Comparison of ENCODE assay signal across 1 cellular context in the genomic region with DNA sequence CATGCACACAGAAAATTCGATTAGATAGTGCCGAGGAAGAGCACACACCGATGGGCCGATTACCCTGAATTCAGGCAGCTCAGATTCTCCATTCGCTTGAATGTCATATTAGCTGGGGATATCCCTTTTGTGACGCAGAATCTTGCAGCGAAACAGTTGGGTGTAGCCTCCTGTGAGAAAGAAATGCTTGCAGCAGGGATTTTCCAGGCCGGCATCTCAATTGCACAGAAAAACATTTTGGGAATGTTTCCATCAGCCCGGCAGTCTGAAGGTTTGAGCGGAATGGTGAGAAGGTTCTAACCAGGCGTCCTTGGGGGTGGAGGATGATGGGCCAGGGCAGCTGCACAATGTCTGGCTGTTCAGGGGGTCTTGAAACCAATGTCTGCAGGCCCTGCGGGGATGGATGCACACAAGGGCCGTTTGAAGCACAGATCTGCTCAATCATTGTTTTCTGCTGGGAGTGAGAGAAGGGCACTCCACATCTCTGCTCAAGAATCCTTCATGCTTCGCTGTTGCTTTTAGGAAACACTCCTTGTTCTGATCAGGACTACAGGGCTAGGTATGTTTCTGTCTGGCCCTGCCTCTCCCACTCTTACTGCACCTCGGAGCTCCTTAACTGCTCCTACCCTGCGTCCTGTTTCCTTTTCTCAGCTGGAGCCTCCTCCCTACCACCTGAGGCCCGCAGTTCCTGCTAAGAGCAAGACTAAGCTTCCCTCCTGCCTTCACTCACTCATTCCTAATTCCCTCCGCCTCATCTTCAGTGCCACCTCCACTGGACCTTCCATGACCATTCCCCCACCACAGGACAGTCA.
TF ChIP-seq lines count a peak whose summit lies in the region.

No MANE protein-coding gene starts in this region.

TF ChIP-seq in GM23338, 12 proteins besides CTCF, POLR2A, EP300 and RAD21 (continued from another document):
- TF ChIP-seq ZNF462 (CRISPR knock-in tag; IDR thresholded peaks at IDR 0.05) (no peak), JUNB (IDR thresholded peaks at IDR 0.05; ENCODE audit: unreplicated experiment) (no peak), CREB1 (CRISPR knock-in tag; IDR thresholded peaks at IDR 0.05; ENCODE audit: low read depth) (no peak), EZH2phosphoT487 (IDR thresholded peaks at IDR 0.05; ENCODE audit: unreplicated experiment) (no peak), NANOG (IDR thresholded peaks at IDR 0.05; ENCODE audit: borderline replicate concordance) (no peak)
- TF ChIP-seq, protein P1, sequence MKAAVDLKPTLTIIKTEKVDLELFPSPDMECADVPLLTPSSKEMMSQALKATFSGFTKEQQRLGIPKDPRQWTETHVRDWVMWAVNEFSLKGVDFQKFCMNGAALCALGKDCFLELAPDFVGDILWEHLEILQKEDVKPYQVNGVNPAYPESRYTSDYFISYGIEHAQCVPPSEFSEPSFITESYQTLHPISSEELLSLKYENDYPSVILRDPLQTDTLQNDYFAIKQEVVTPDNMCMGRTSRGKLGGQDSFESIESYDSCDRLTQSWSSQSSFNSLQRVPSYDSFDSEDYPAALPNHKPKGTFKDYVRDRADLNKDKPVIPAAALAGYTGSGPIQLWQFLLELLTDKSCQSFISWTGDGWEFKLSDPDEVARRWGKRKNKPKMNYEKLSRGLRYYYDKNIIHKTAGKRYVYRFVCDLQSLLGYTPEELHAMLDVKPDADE (IDR thresholded peaks at IDR 0.05), result no peak
